20 cellular contexts compared by ENCODE assay signal in genomic region chr11:128929991-128930390, GRCh38. TPM values are rescaled to one million over a fixed set of nuclear protein-coding genes. Genes with fewer than 3 reads are reported as not detected.
DNase-seq lines count a peak whose midpoint lies in the region; ATAC-seq and TF ChIP-seq lines count a peak whose summit lies in the region.
"Had no signal": no experiment of that assay in that cellular context is flagged by ENCODE, and none has a peak within 500 bp of the region (broad histone marks: within the 10 kb centered on the region; RNA-seq: fewer than 3 reads in every experiment).

No MANE protein-coding gene starts in this region.

- TF ChIP-seq EP300 in sigmoid colon (IDR thresholded peaks at IDR 0.05): no peak

- H3K27me3 ChIP-seq in GM23338 (ENCODE audit: insufficient read depth): peaks cover 45% of the 10 kb centered on the region; the same call in 1 of the 2 replicates
- peaks cover 10% of the 10 kb centered on the region for H3K27me3 ChIP-seq in mesendoderm (ENCODE audit: insufficient read depth, low read length, poor library complexity)
- peaks cover 0 to 3% (median 0%) of the 10 kb centered on the region in 3 donors for H3K27me3 ChIP-seq in sigmoid colon
- H3K27me3 ChIP-seq: vagina had no signal

- no peaks in the 10 kb centered on the region for H3K9me3 ChIP-seq in sigmoid colon
- H3K9me3 ChIP-seq: vagina had no signal

- peak overlapping the region; percentile 59; the same call in 1 of the 2 replicates for H2AFZ ChIP-seq in GM23338

- no peak; the same call in 1 of the 3 replicates for ATAC-seq in GM23338
- no peak for ATAC-seq in HG03175 (IDR thresholded peaks at IDR 0.05; ENCODE audit: unreplicated experiment)
- no peak for ATAC-seq in T-cell (replicated peaks in 1 of 4)
- ATAC-seq: Right ventricle myocardium inferior had no signal

- H3K27me3 Mint-ChIP-seq in GM23338 (ENCODE audit: insufficient read depth, low read depth, poor library complexity) (peaks cover 49% of the 10 kb centered on the region), T-cell (peaks cover 0 to 11% of the 10 kb centered on the region in 2 donors)
- H3K27me3 Mint-ChIP-seq: stimulated activated naive CD8-positive, alpha-beta T cell treated with anti-CD3 and anti-CD28 coated beads, Interleukin-15, amount 100 ng/mL, for 72 hours had no signal

- DNase-seq in AG08395 (ENCODE audit: low spot score) (peak; percentile 14), GM23338 (ENCODE audit: low spot score) (no peak), astrocyte of the cerebellum (ENCODE audit: low read depth) (peak; percentile 23), mesendoderm (peak; percentile 37), sigmoid colon (no peak), GDM1 (lab: John Stamatoyannopoulos, UW) (no peak), T-cell (no peak)
- DNase-seq: activated CD4-positive, alpha-beta T cell treated with anti-CD3 and anti-CD28 coated beads, Interleukin-2, amount 50 U/mL, for 1 hour; activated T-cell treated with anti-CD3 and anti-CD28 coated beads, Interleukin-2, amount 50 U/mL, for 4 hours; amniotic stem cell; effector CD4-positive, alpha-beta T cell; mammary epithelial cell; NCI-H187 treated with DMSO at 0.1 percent for 48 hours; NCI-H82; occipital lobe; small intestine; stimulated activated naive CD8-positive, alpha-beta T cell treated with anti-CD3 and anti-CD28 coated beads, Interleukin-15, amount 100 ng/mL, for 72 hours had no signal

- no peaks in the 10 kb centered on the region for H3K36me3 Mint-ChIP-seq in GM23338 (ENCODE audit: low read depth)
- H3K36me3 Mint-ChIP-seq in T-cell: no peaks in the 10 kb centered on the region

- no peaks in the 10 kb centered on the region for H3K79me2 ChIP-seq in GM23338 (replicated peaks; ENCODE audit: insufficient read depth)
- H3K79me2 ChIP-seq in mesendoderm (ENCODE audit: control insufficient read depth, insufficient read depth, low read length): no peaks in the 10 kb centered on the region

- no peaks in the 10 kb centered on the region for H4K20me1 ChIP-seq in GM23338 (replicated peaks; ENCODE audit: insufficient read depth)

- H3K18ac ChIP-seq in mesendoderm (ENCODE audit: low read length): no peak overlapping the region

- H3K27ac ChIP-seq in GM23338 (ENCODE audit: low read depth): no peak overlapping the region
- no peak overlapping the region for H3K27ac ChIP-seq in mesendoderm (ENCODE audit: low read depth, low read length)
- H3K27ac ChIP-seq in sigmoid colon: no peak overlapping the region
- H3K27ac ChIP-seq: vagina had no signal

- H3K23ac ChIP-seq in mesendoderm (ENCODE audit: low read length): no peak overlapping the region

- TF ChIP-seq CTCF in GM23338 (conservative IDR thresholded peaks at IDR 0.05; ENCODE audit: low read depth in 2 of 2) (no peak), astrocyte of the cerebellum (IDR thresholded peaks at IDR 0.05; ENCODE audit: low read depth, low read length, missing control alignments) (no peak), sigmoid colon (IDR thresholded peaks at IDR 0.05) (no peak)

- WGBS in mesendoderm (ENCODE audit: extremely low coverage, insufficient coverage, low lambda C conversion rate): no CpG with 5 or more reads among the region's 12 CpGs
- 80 to 83% methylated on average over 12 of the region's 12 CpGs for WGBS in sigmoid colon, 2 donors

- H3K4me1 Mint-ChIP-seq in GM23338 (peaks cover 46% of the 10 kb centered on the region), T-cell (peaks cover 10 to 12% (median 12%) of the 10 kb centered on the region in 3 donors)

- intact Hi-C loops in sigmoid colon (cut with DNase I): no loop called here

- no peak for TF ChIP-seq POLR2A in sigmoid colon (IDR thresholded peaks at IDR 0.05)

- in situ Hi-C loops in astrocyte of the cerebellum (cut with HindIII; ENCODE audit: low sequenced_read_pairs): no loop called here

- no peak overlapping the region for H3K4me3 Mint-ChIP-seq in GM23338
- H3K4me3 Mint-ChIP-seq in T-cell: no peak overlapping the region

- no peak overlapping the region for H3K4ac ChIP-seq in mesendoderm (ENCODE audit: low read depth, low read length)

- no peaks in the 10 kb centered on the region for H3K79me1 ChIP-seq in mesendoderm (ENCODE audit: low read length)

- H4K8ac ChIP-seq in mesendoderm (ENCODE audit: low read depth, low read length): no peak overlapping the region

- H3K4me3 ChIP-seq in GM23338: no peak overlapping the region
- H3K4me3 ChIP-seq in astrocyte of the cerebellum (ENCODE audit: low read depth, low read length): no peak overlapping the region
- H3K4me3 ChIP-seq in mesendoderm (ENCODE audit: low read length): no peak overlapping the region
- no peak overlapping the region for H3K4me3 ChIP-seq in sigmoid colon
- H3K4me3 ChIP-seq: vagina had no signal

- CTCF ChIA-PET in T-cell (lab: Charles Lee): no interaction called here

- H2AK5ac ChIP-seq in mesendoderm (ENCODE audit: low read length): no peak overlapping the region

- H2BK5ac ChIP-seq in mesendoderm (ENCODE audit: low read length): no peak overlapping the region

- POLR2A ChIA-PET in T-cell (lab: Charles Lee): no interaction called here

- H3K36me3 ChIP-seq in GM23338 (ENCODE audit: insufficient read depth) (no peaks in the 10 kb centered on the region), mesendoderm (ENCODE audit: control insufficient read depth, insufficient read depth, low read length) (no peaks in the 10 kb centered on the region), sigmoid colon (no peaks in the 10 kb centered on the region)
- H3K36me3 ChIP-seq: vagina had no signal

- H3K4me2 ChIP-seq in GM23338: peak overlapping the region; percentile 55; the same call in 1 of the 2 replicates
- H3K4me2 ChIP-seq in mesendoderm (ENCODE audit: low read length): no peak overlapping the region

- no peak overlapping the region for H2BK120ac ChIP-seq in mesendoderm (ENCODE audit: low read depth, low read length)

- H2BK15ac ChIP-seq in mesendoderm (replicated peaks; ENCODE audit: low read depth): no peak overlapping the region

- H4K5ac ChIP-seq in mesendoderm (ENCODE audit: low read length): no peak overlapping the region

- H3K9me3 Mint-ChIP-seq in GM23338 (no peaks in the 10 kb centered on the region; the same call in 2 of the 3 replicates), T-cell (no peaks in the 10 kb centered on the region)
- H3K9me3 Mint-ChIP-seq: activated T-cell treated with anti-CD3 and anti-CD28 coated beads, Interleukin-2, amount 50 U/mL, for 4 hours; stimulated activated naive CD8-positive, alpha-beta T cell treated with anti-CD3 and anti-CD28 coated beads, Interleukin-15, amount 100 ng/mL, for 72 hours had no signal

- H3K4me1 ChIP-seq in GM23338 (ENCODE audit: insufficient read depth): peaks cover 37% of the 10 kb centered on the region
- H3K4me1 ChIP-seq in mesendoderm (ENCODE audit: control insufficient read depth, low read depth, low read length): peaks cover 2% of the 10 kb centered on the region
- no peaks in the 10 kb centered on the region for H3K4me1 ChIP-seq in sigmoid colon
- H3K4me1 ChIP-seq: vagina had no signal

- H3K56ac ChIP-seq in mesendoderm (ENCODE audit: low read length): no peak overlapping the region

- H3K9me2 ChIP-seq in GM23338 (ENCODE audit: insufficient read depth): no peaks in the 10 kb centered on the region

- H3K9ac ChIP-seq in mesendoderm (ENCODE audit: low read length): no peak overlapping the region

- H3K27ac Mint-ChIP-seq in GM23338 (no peak overlapping the region), T-cell (no peak overlapping the region)

- no peaks in the 10 kb centered on the region for H3F3A ChIP-seq in GM23338 (replicated peaks; ENCODE audit: low read depth)

TF ChIP-seq in GM23338, 12 proteins besides CTCF, POLR2A, EP300 and RAD21 (continues in another document):
- TF ChIP-seq REST (IDR thresholded peaks at IDR 0.05; ENCODE audit: unreplicated experiment) (no peak), STAT1 (IDR thresholded peaks at IDR 0.05; ENCODE audit: unreplicated experiment) (no peak)

RNA-seq across cellular contexts. Expression of gene TP53AIP1, which starts 12.7 kb away (rescaled TPM):
- total RNA-seq in GM23338 (2014; rRNA removed; shearing (Covaris generic)): 0.07 TPM in 1 of 2 replicates, not detected in the other
- polyA plus RNA-seq in GM23338 (2016; fragmentation: Nextera tagmentation; extraction: Ambion mirVana): not detected in 2 replicates
- polyA plus RNA-seq in mesendoderm (2013, experiment 1 of 2): not detected
- 0.03 TPM for polyA plus RNA-seq in mesendoderm (2013, experiment 2 of 2)
- under 1 TPM in 1 of 4 donors, not detected in 3; 0.55 TPM for total RNA-seq in sigmoid colon
- polyA plus RNA-seq in sigmoid colon: under 1 TPM in 1 of 3 donors, not detected in 2; 0.16 TPM
- total RNA-seq in T-cell: not detected
- total RNA-seq: activated T-cell treated with anti-CD3 and anti-CD28 coated beads, Interleukin-2, amount 50 U/mL, for 4 hours; Right ventricle myocardium inferior had no signal

RNA-seq across cellular contexts. Expression of gene KCNJ5, which starts 38.8 kb away (rescaled TPM):
- total RNA-seq in GM23338 (2014; rRNA removed; shearing (Covaris generic)): not detected in 2 replicates
- polyA plus RNA-seq in GM23338 (2016; fragmentation: Nextera tagmentation; extraction: Ambion mirVana): not detected in 2 replicates
- polyA plus RNA-seq in mesendoderm (2013, experiment 1 of 2): 0.11 TPM
- polyA plus RNA-seq in mesendoderm (2013, experiment 2 of 2): 0.13 TPM
- total RNA-seq in sigmoid colon: 1 to 10 TPM; 1.8 to 4.7 (median 2.9) TPM
- polyA plus RNA-seq in sigmoid colon: under 1 TPM in 2 of 3 donors, not detected in 1; 0.58 to 0.60 TPM
- under 1 TPM in 3 of 5 donors, not detected in 2; 0.07 to 0.13 (median 0.12) TPM for total RNA-seq in T-cell
- total RNA-seq: activated T-cell treated with anti-CD3 and anti-CD28 coated beads, Interleukin-2, amount 50 U/mL, for 4 hours had no signal

Comparison
In these comparisons a context has a peak if more than half of its experiments do, and no peak if none do; other contexts are left out.
1. DNase-seq: peak in AG08395 (single experiment), astrocyte of the cerebellum (single experiment) and mesendoderm (single experiment); none in GM23338 (single experiment), sigmoid colon (single experiment), GDM1 (single experiment) and T-cell (0 of 34).